1 cellular context compared by ENCODE assay signal in genomic region chr17:36807496-36808180, GRCh38.
TF ChIP-seq lines count a peak whose summit lies in the region.

No MANE protein-coding gene starts in this region.

TF ChIP-seq in H1, 55 proteins besides CTCF, POLR2A, EP300 and RAD21 (continued from another document):
- peak; percentile 60 for TF ChIP-seq KDM4A (IDR thresholded peaks at IDR 0.05; ENCODE audit: low read depth, low read length, severe bottlenecking)
- peak; percentile 74 for TF ChIP-seq CTBP2 (IDR thresholded peaks at IDR 0.05; ENCODE audit: borderline replicate concordance, insufficient read depth, insufficient read length, low read length)
